Comparison of ENCODE assay signal across 19 cellular contexts in the genomic region with DNA sequence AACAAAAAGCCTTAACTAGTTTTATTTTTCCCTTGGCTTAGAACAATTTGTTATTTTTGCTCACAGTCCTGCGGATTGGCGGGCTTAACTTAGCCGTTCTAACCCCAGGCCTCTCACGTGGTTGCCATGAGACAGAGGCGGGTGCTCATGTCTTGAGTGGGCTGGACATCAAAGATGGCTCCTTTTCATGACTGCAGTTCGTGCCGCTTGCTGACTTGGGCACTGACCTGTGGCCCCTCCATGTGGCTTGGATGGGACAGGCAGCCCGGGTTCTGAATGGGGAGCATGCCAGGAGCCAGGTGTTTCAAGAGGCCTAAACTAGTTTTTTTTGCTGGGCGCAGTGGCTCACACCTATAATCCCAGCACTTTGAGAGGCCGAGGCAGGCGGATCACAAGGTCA.
"Had no signal": no experiment of that assay in that cellular context is flagged by ENCODE, and none has a peak within 500 bp of the region (broad histone marks: within the 10 kb centered on the region; RNA-seq: fewer than 3 reads in every experiment).

No MANE protein-coding gene starts in this region.

- H3K4me3 ChIP-seq: MG63 had no signal

- H3K9ac ChIP-seq: SK-N-SH had no signal

- DNase-seq: IMR-90, Karpas-422, KG1, MG63, NCI-H1092, NCI-H1436, NCI-H187 treated with DMSO at 0.1 percent for 48 hours, NCI-H2029 treated with DMSO at 0.1 percent for 48 hours, NCI-H2227 treated with DMSO at 0.1 percent for 48 hours, NCI-H446, NCI-H510A, NCI-H524 treated with DMSO at 0.1 percent for 48 hours, NCI-H69, NCI-H774, Right ventricle myocardium superior, RPMI8226, SK-N-SH, SW 1271 had no signal

- H3K27ac ChIP-seq: HL-60 had no signal

- H3K36me3 ChIP-seq: MG63 had no signal

- H3K27me3 ChIP-seq: MG63 had no signal

- H3K4me2 ChIP-seq: SK-N-SH had no signal

- H3K9me3 ChIP-seq: MG63, SK-N-SH had no signal
